In the genomic region with DNA sequence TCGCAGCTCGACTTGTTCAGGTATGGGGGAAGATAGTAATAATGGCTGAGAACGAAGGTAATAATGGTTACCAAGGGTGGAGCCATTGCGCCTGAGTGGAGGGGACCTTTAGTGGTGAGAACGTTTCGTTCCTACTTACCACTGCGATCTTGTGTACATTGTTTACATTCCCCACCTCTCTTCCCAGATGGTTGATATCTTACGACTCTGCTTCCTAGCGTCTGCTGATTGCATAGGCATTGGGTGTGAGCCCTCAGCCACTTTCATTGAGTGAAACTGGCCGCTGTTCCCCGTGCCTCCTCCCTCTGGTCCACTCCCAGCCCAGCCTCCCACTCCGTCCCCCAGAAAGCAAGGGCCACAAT, we compare ENCODE assay signal across 8 cellular contexts. TPM values are rescaled to one million over a fixed set of nuclear protein-coding genes. Genes with fewer than 3 reads are reported as not detected.
DNase-seq lines count a peak whose midpoint lies in the region; ATAC-seq and TF ChIP-seq lines count a peak whose summit lies in the region.

No MANE protein-coding gene starts in this region.

- H3K9me3 ChIP-seq in BE2C (no peaks in the 10 kb centered on the region), iPS-20b (ENCODE audit: insufficient read depth, low read depth, low read length) (no peaks in the 10 kb centered on the region), stomach smooth muscle (ENCODE audit: control insufficient read depth in 2 of 2, low read length in 2 of 2) (no peaks in the 10 kb centered on the region)

- H3K4me3 ChIP-seq in BE2C (ENCODE audit: low read depth, low read length) (peak overlapping the region; percentile 88), iPS-20b (ENCODE audit: low read length) (peak overlapping the region; percentile 99), stomach smooth muscle (ENCODE audit: low read length in 2 of 2) (peak overlapping the region; percentile 86 to 96)

- no peaks in the 10 kb centered on the region for H3K9me3 Mint-ChIP-seq in activated naive CD8-positive, alpha-beta T cell treated with anti-CD3 and anti-CD28 coated beads, Interleukin-2, amount 50 U/mL, for 24 hours

- H3K4me3 Mint-ChIP-seq in activated naive CD8-positive, alpha-beta T cell treated with anti-CD3 and anti-CD28 coated beads, Interleukin-2, amount 50 U/mL, for 24 hours = peak overlapping the region; percentile 98

- TF ChIP-seq CTCF in BE2C (IDR thresholded peaks at IDR 0.05; ENCODE audit: low read depth, low read length) = no peak

- H3K4me1 ChIP-seq in BE2C = no peaks in the 10 kb centered on the region
- H3K4me1 ChIP-seq in iPS-20b (ENCODE audit: insufficient read depth, low read length) = peaks cover 14% of the 10 kb centered on the region
- H3K4me1 ChIP-seq in stomach smooth muscle (ENCODE audit: control insufficient read depth, insufficient read depth, low read length) = peaks cover 6% of the 10 kb centered on the region

- H3K9ac ChIP-seq in iPS-20b (ENCODE audit: low read depth, low read length) (peak overlapping the region; percentile 93; the same call in 1 of the 2 replicates), stomach smooth muscle (ENCODE audit: low read length in 2 of 2) (peak overlapping the region; percentile 79 to 83)

- H3K36me3 Mint-ChIP-seq in activated naive CD8-positive, alpha-beta T cell treated with anti-CD3 and anti-CD28 coated beads, Interleukin-2, amount 50 U/mL, for 24 hours (ENCODE audit: low read depth) = peaks cover 17% of the 10 kb centered on the region

- intact Hi-C loops in posterior cingulate gyrus (cut with DNase I) = no loop called here

- H3K27me3 Mint-ChIP-seq in activated naive CD8-positive, alpha-beta T cell treated with anti-CD3 and anti-CD28 coated beads, Interleukin-2, amount 50 U/mL, for 24 hours = no peaks in the 10 kb centered on the region

- DNase-seq in BE2C = no peak
- no peak for DNase-seq in activated naive CD8-positive, alpha-beta T cell treated with anti-CD3 and anti-CD28 coated beads, Interleukin-2, amount 50 U/mL, for 24 hours
- DNase-seq in posterior cingulate gyrus = no peak

- H3K36me3 ChIP-seq in BE2C (no peaks in the 10 kb centered on the region), iPS-20b (ENCODE audit: insufficient read depth, low read depth, low read length) (peaks cover 23% of the 10 kb centered on the region), stomach smooth muscle (ENCODE audit: control insufficient read depth in 2 of 2, insufficient read depth in 2 of 2, low read length in 2 of 2) (no peaks in the 10 kb centered on the region)

- ATAC-seq in GM19025 (IDR thresholded peaks at IDR 0.05; ENCODE audit: low read depth, unreplicated experiment) = peak; percentile 17
- ATAC-seq in HG03565 (IDR thresholded peaks at IDR 0.05; ENCODE audit: unreplicated experiment) = peak; percentile 10
- no peak for ATAC-seq in activated naive CD8-positive, alpha-beta T cell treated with anti-CD3 and anti-CD28 coated beads, Interleukin-2, amount 50 U/mL, for 24 hours
- no peak for ATAC-seq in HG03457 (IDR thresholded peaks at IDR 0.05; ENCODE audit: unreplicated experiment)

- H3K4me1 Mint-ChIP-seq in activated naive CD8-positive, alpha-beta T cell treated with anti-CD3 and anti-CD28 coated beads, Interleukin-2, amount 50 U/mL, for 24 hours = peaks cover 31% of the 10 kb centered on the region

- H3K27me3 ChIP-seq in BE2C (no peaks in the 10 kb centered on the region), iPS-20b (ENCODE audit: insufficient read depth, low read length) (no peaks in the 10 kb centered on the region), stomach smooth muscle (ENCODE audit: control insufficient read depth in 1 of 2, insufficient read depth in 2 of 2, low read length in 2 of 2) (peaks cover 0 to 10% of the 10 kb centered on the region in 2 donors)

- H3K27ac Mint-ChIP-seq in activated naive CD8-positive, alpha-beta T cell treated with anti-CD3 and anti-CD28 coated beads, Interleukin-2, amount 50 U/mL, for 24 hours = peak overlapping the region; percentile 96

- H3K27ac ChIP-seq in iPS-20b (ENCODE audit: low read length) = no peak overlapping the region
- H3K27ac ChIP-seq in stomach smooth muscle (ENCODE audit: low read length) = peak overlapping the region; percentile 69

RNA-seq across cellular contexts. Expression of a gene that starts 0.8 kb away (rescaled TPM):
- polyA plus RNA-seq in BE2C (2012; ENCODE audit: insufficient read depth, insufficient read length, low read depth) = 57.3 TPM

RNA-seq across cellular contexts. Expression of a gene that starts 43.2 kb away (rescaled TPM):
- not detected for polyA plus RNA-seq in BE2C (2012; ENCODE audit: insufficient read depth, insufficient read length, low read depth)

Comparison
In these comparisons a context has a peak if more than half of its experiments do, and no peak if none do; other contexts are left out.
1. ATAC-seq: peak in GM19025 (single experiment) and HG03565 (single experiment); none in activated naive CD8-positive, alpha-beta T cell treated with anti-CD3 and anti-CD28 coated beads, Interleukin-2, amount 50 U/mL, for 24 hours (single experiment) and HG03457 (single experiment).
2. Peak in every context shown above with its lines, with median percentiles within 50 percentile points of each other: H3K4me3 ChIP-seq.